In genomic region chr4:56467284-56468096, GRCh38 we compare ENCODE assay signal across 8 cellular contexts. TPM values are rescaled to one million over a fixed set of nuclear protein-coding genes. Genes with fewer than 3 reads are reported as not detected.
DNase-seq lines count a peak whose midpoint lies in the region; ATAC-seq and TF ChIP-seq lines count a peak whose summit lies in the region.

TSS of gene SRP72 (plus strand) at chr4:56467617. CDS start at chr4:56467636, 19 bp downstream.

- H3K9me3 ChIP-seq in right atrium auricular region (no peaks in the 10 kb centered on the region), uterus (no peaks in the 10 kb centered on the region)

- H3K4me1 ChIP-seq in right atrium auricular region: peaks cover 0 to 36% of the 10 kb centered on the region in 2 donors
- no peaks in the 10 kb centered on the region for H3K4me1 ChIP-seq in uterus

- TF ChIP-seq POLR2A in GM15510 (IDR thresholded peaks at IDR 0.05; ENCODE audit: borderline replicate concordance, extremely low read depth, insufficient read length) (peak; percentile 84), uterus (IDR thresholded peaks at IDR 0.05) (peak; percentile 41 to 71)

- H3K27me3 ChIP-seq in right atrium auricular region (no peaks in the 10 kb centered on the region), uterus (no peaks in the 10 kb centered on the region)

- peak; percentile 56 for DNase-seq in NCI-H1694 (lab: John Stamatoyannopoulos, UW)
- peak; percentile 82 to 98 (median 83) for DNase-seq in T-helper 2 cell
- peak; percentile 10 to 93 (median 82) for DNase-seq in anterior cingulate cortex (lab: John Stamatoyannopoulos, UW)
- DNase-seq in right atrium auricular region (ENCODE audit: low spot score): peak; percentile 86
- DNase-seq in pulmonary artery endothelial cell (ENCODE audit: low read depth, low spot score): peak; percentile 76
- DNase-seq in uterus: peak; percentile 85 to 89

- H3K36me3 ChIP-seq in right atrium auricular region (peaks cover 20% of the 10 kb centered on the region), uterus (no peaks in the 10 kb centered on the region)

- ATAC-seq in HG02884 (IDR thresholded peaks at IDR 0.05; ENCODE audit: unreplicated experiment): peak; percentile 90

- intact Hi-C loops in uterus (cut with DNase I; ENCODE audit: low total_unique reads): no loop called here

- H3K27ac ChIP-seq in right atrium auricular region (peak within 1 kb of the TSS; percentile 83 to 87), uterus (peak within 1 kb of the TSS; percentile 79 to 91)

- no peak for TF ChIP-seq CTCF in right atrium auricular region (IDR thresholded peaks at IDR 0.05)
- no peak for TF ChIP-seq CTCF in uterus (IDR thresholded peaks at IDR 0.05)

- H3K4me3 ChIP-seq in right atrium auricular region: peak within 1 kb of the TSS; percentile 96 to 100
- peak within 1 kb of the TSS; percentile 78 to 98 for H3K4me3 ChIP-seq in uterus

RNA-seq across cellular contexts. Expression of gene SRP72, which starts in this region (rescaled TPM):
- total RNA-seq in right atrium auricular region: 10 to 100 TPM; 22.1 to 46.3 TPM
- total RNA-seq in pulmonary artery endothelial cell: 95.5 and 99.8 TPM in 2 replicates
- 100 to 1,000 TPM in 1 of 4 donors, 10 to 100 TPM in 3; 52.1 to 121 (median 68.2) TPM for total RNA-seq in uterus

Comparison
In these comparisons a context has a peak if more than half of its experiments do, and no peak if none do; other contexts are left out.
1. Peak in every context shown above with its lines: DNase-seq, ATAC-seq, H3K4me3 ChIP-seq and H3K27ac ChIP-seq.